8 cellular contexts compared by ENCODE assay signal in the genomic region with DNA sequence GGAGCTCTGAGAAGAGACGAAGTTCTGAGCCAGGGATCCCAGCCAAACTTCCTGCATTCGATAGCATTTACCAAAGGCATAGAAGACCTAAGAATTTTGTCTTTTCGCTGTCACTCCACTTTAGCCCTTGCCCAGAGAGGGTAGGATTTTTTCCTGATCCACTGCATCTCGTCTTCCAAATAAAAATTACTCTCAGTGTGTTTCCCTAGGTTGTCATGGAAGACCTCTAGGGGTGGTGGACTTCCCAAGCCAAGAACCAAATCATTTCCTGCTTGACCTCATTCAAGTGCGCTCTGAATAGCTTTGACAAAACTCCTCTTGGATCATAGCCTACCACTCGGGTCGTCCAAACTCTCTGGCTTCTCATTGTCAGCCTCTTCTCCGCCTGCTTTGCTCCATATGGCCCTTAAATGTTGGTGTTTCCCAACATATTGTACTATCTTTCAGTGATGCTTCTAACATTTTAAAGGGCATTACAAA. TPM values are rescaled to one million over a fixed set of nuclear protein-coding genes. Genes with fewer than 3 reads are reported as not detected.
DNase-seq lines count a peak whose midpoint lies in the region; ATAC-seq, FAIRE-seq and TF ChIP-seq lines count a peak whose summit lies in the region.

No MANE protein-coding gene starts in this region.

- FAIRE-seq in H54 (lab: Jason Lieb, UNC), result peak; percentile 55
- no peak for FAIRE-seq in GM19239 (lab: Jason Lieb, UNC)

- H3K36me3 Mint-ChIP-seq in T-helper 17 cell (ENCODE audit: low read depth), result peaks cover 8% of the 10 kb centered on the region

- no peak for DNase-seq in H54 (ENCODE audit: insufficient read length, low spot score)
- DNase-seq in T-helper 17 cell, result no peak
- peak; percentile 59 to 76 for DNase-seq in foreskin fibroblast
- no peak for DNase-seq in retinal pigment epithelial cell (ENCODE audit: low read depth)
- no peak for DNase-seq in ecto neural progenitor cell (ENCODE audit: low spot score)
- DNase-seq in GM19239 (ENCODE audit: insufficient read length, low spot score), result no peak

- peaks cover 27% of the 10 kb centered on the region for H3K4me1 Mint-ChIP-seq in T-helper 17 cell

- H3K27ac Mint-ChIP-seq in T-helper 17 cell, result peak overlapping the region; percentile 93

- ATAC-seq in T-helper 17 cell (no peak), HG03520 (IDR thresholded peaks at IDR 0.05; ENCODE audit: unreplicated experiment) (no peak), HG02623 (IDR thresholded peaks at IDR 0.05; ENCODE audit: unreplicated experiment) (no peak)

- peak overlapping the region; percentile 84 to 88 for H3K4me3 ChIP-seq in foreskin fibroblast (ENCODE audit: low read depth in 1 of 2, low read length in 2 of 2)
- peak overlapping the region; percentile 92 for H3K4me3 ChIP-seq in retinal pigment epithelial cell (ENCODE audit: low read length)

- no peak for TF ChIP-seq CTCF in foreskin fibroblast (IDR thresholded peaks at IDR 0.05; ENCODE audit: low read depth, low read length)
- TF ChIP-seq CTCF in retinal pigment epithelial cell (conservative IDR thresholded peaks at IDR 0.05; ENCODE audit: low read depth, low read length), result no peak

- no peaks in the 10 kb centered on the region for H3K27me3 Mint-ChIP-seq in T-helper 17 cell

- H3K4me3 Mint-ChIP-seq in T-helper 17 cell, result peak overlapping the region; percentile 95

- no peak for TF ChIP-seq POLR2A in H54 (IDR thresholded peaks at IDR 0.05; ENCODE audit: low read depth, low read length)

- H3K9me3 ChIP-seq in T-helper 17 cell (ENCODE audit: control insufficient read depth, low read length, poor library complexity, severe bottlenecking), result no peaks in the 10 kb centered on the region

RNA-seq across cellular contexts. Expression of a gene that starts 0.4 kb away (rescaled TPM):
- 10 to 100 TPM; 51.5 to 51.7 TPM for total RNA-seq in T-helper 17 cell

RNA-seq across cellular contexts. Expression of a gene that starts 16.5 kb away (rescaled TPM):
- 10 to 100 TPM; 49.8 to 51.9 TPM for total RNA-seq in T-helper 17 cell

RNA-seq across cellular contexts. Expression of a gene that starts 59.1 kb away (rescaled TPM):
- 1 to 10 TPM; 2.7 to 2.8 TPM for total RNA-seq in T-helper 17 cell

Comparison
In these comparisons a context has a peak if more than half of its experiments do, and no peak if none do; other contexts are left out.
1. DNase-seq: peak in foreskin fibroblast (2 of 2); none in H54 (single experiment), T-helper 17 cell (0 of 3), retinal pigment epithelial cell (single experiment), ecto neural progenitor cell (single experiment) and GM19239 (single experiment).